8 cellular contexts compared by ENCODE assay signal in the genomic region with DNA sequence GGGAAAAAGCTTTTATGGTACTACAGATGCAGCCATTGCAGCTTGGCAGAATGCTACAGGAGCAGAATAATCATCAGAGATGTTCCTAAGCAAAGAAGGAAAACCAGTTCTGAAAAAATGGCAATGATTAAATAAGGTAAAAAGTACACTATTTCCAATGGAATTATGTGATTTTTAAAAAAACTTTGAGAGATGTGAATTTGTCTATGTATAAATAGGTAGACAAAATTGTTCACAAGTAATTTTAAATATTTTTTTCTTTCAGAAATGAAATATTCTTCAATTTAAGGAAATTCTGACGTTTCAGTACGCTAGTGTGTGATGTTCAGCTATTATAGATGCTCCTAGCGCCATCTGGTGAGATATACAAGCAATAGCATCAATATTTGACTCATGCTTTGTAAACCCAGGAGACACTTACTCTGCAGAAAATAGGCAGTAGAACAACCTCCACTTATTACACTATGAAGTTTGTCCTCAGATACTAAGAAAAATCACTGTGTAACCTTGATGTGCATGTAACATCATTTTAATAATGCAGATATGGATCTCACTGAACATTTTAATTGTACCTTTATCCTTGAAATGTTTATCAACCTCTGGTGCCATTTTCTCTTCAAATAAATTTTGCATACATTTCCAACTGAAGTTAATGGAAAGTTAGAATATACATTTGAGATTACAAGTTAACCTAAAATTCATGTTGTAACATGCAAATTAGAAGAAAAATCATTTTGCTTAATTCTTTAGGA.
DNase-seq lines count a peak whose midpoint lies in the region; ATAC-seq and TF ChIP-seq lines count a peak whose summit lies in the region.

No MANE protein-coding gene starts in this region.

- DNase-seq in DMS53 (lab: John Stamatoyannopoulos, UW) = peak; percentile 87
- peak; percentile 70 for DNase-seq in NCI-H460 (ENCODE audit: extremely low read depth, low read depth)
- peak; percentile 77 for DNase-seq in iris pigment epithelial cell (ENCODE audit: low read depth)
- peak; percentile 86 for DNase-seq in superior temporal gyrus (ENCODE audit: extremely low spot score)
- no peak for DNase-seq in omental fat pad (ENCODE audit: low spot score)

- peaks cover 0 to 11% (median 7%) of the 10 kb centered on the region in 5 experiments for H3K9me3 Mint-ChIP-seq in brain

- peak overlapping the region in 1 of 5 experiments; percentile 86 for H3K27ac Mint-ChIP-seq in brain

- peak overlapping the region in 1 of 5 experiments; percentile 22 for H3K4me3 Mint-ChIP-seq in brain

- ATAC-seq in GM19438 (IDR thresholded peaks at IDR 0.05; ENCODE audit: low read depth, unreplicated experiment) (peak; percentile 71), HG03439 (IDR thresholded peaks at IDR 0.05; ENCODE audit: unreplicated experiment) (peak; percentile 68), omental fat pad (ENCODE audit: low FRiP score) (no peak)

- H3K4me1 Mint-ChIP-seq in brain = peaks cover 8% of the 10 kb centered on the region

- no peaks in the 10 kb centered on the region for H3K36me3 Mint-ChIP-seq in brain

- no peaks in the 10 kb centered on the region for H3K27me3 Mint-ChIP-seq in brain

- TF ChIP-seq CTCF in brain (conservative IDR thresholded peaks at IDR 0.05) = peak; percentile 89 to 90
- peak in 1 of 3 donors; percentile 34 for TF ChIP-seq CTCF in omental fat pad (IDR thresholded peaks at IDR 0.05)
